ENCODE assay signal across 1 cellular context in the genomic region with DNA sequence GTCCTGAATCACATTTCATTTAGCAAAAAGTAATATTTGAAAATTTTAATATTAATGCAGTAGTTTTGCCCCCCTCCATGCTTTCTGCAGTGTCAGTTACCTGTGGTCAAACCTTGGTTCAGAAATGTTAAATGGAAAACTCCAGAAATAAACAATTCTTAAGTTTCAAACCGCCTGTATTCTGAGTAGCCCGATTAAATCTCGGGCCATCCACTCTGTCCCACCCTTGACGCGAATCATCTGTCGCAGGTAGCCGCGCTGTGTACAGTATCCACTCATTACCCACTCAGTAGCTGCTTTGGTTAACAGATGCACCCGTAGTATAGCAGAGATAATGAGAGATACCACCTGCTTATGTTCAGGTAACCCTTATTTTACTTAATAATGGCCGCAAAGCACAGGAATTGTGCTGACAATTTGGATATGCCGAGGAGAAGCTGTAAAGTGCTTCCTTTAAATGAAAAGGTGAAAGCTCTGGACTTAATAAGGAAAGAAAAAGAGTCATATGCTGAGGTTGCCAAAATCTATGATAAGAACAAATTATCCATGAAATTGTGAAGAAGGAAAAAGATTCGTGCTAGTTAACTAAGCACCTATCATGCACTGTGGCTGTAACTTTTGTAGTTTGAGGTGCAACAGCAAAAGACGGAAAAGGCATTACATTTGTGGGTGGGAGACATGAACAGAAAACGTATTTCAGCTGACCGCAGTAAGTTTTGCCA.
TF ChIP-seq lines count a peak whose summit lies in the region.

No MANE protein-coding gene starts in this region.

TF ChIP-seq in K562, 482 proteins besides CTCF, POLR2A, EP300 and RAD21 (continued from another document and continues in another):
- TF ChIP-seq, protein P1, sequence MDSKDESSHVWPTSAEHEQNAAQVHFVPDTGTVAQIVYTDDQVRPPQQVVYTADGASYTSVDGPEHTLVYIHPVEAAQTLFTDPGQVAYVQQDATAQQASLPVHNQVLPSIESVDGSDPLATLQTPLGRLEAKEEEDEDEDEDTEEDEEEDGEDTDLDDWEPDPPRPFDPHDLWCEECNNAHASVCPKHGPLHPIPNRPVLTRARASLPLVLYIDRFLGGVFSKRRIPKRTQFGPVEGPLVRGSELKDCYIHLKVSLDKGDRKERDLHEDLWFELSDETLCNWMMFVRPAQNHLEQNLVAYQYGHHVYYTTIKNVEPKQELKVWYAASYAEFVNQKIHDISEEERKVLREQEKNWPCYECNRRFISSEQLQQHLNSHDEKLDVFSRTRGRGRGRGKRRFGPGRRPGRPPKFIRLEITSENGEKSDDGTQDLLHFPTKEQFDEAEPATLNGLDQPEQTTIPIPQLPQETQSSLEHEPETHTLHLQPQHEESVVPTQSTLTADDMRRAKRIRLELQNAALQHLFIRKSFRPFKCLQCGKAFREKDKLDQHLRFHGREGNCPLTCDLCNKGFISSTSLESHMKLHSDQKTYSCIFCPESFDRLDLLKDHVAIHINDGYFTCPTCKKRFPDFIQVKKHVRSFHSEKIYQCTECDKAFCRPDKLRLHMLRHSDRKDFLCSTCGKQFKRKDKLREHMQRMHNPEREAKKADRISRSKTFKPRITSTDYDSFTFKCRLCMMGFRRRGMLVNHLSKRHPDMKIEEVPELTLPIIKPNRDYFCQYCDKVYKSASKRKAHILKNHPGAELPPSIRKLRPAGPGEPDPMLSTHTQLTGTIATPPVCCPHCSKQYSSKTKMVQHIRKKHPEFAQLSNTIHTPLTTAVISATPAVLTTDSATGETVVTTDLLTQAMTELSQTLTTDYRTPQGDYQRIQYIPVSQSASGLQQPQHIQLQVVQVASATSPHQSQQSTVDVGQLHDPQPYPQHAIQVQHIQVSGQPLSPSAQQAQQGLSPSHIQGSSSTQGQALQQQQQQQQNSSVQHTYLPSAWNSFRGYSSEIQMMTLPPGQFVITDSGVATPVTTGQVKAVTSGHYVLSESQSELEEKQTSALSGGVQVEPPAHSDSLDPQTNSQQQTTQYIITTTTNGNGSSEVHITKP (IDR thresholded peaks at IDR 0.05; ENCODE audit: partially characterized antibody): peak; percentile 8
- TF ChIP-seq, protein P2, sequence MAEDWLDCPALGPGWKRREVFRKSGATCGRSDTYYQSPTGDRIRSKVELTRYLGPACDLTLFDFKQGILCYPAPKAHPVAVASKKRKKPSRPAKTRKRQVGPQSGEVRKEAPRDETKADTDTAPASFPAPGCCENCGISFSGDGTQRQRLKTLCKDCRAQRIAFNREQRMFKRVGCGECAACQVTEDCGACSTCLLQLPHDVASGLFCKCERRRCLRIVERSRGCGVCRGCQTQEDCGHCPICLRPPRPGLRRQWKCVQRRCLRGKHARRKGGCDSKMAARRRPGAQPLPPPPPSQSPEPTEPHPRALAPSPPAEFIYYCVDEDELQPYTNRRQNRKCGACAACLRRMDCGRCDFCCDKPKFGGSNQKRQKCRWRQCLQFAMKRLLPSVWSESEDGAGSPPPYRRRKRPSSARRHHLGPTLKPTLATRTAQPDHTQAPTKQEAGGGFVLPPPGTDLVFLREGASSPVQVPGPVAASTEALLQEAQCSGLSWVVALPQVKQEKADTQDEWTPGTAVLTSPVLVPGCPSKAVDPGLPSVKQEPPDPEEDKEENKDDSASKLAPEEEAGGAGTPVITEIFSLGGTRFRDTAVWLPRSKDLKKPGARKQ (CRISPR knock-in tag; IDR thresholded peaks at IDR 0.05): no peak
- no peak for TF ChIP-seq HEY1 (CRISPR knock-in tag; IDR thresholded peaks at IDR 0.05; ENCODE audit: borderline replicate concordance)
- TF ChIP-seq, protein P3, sequence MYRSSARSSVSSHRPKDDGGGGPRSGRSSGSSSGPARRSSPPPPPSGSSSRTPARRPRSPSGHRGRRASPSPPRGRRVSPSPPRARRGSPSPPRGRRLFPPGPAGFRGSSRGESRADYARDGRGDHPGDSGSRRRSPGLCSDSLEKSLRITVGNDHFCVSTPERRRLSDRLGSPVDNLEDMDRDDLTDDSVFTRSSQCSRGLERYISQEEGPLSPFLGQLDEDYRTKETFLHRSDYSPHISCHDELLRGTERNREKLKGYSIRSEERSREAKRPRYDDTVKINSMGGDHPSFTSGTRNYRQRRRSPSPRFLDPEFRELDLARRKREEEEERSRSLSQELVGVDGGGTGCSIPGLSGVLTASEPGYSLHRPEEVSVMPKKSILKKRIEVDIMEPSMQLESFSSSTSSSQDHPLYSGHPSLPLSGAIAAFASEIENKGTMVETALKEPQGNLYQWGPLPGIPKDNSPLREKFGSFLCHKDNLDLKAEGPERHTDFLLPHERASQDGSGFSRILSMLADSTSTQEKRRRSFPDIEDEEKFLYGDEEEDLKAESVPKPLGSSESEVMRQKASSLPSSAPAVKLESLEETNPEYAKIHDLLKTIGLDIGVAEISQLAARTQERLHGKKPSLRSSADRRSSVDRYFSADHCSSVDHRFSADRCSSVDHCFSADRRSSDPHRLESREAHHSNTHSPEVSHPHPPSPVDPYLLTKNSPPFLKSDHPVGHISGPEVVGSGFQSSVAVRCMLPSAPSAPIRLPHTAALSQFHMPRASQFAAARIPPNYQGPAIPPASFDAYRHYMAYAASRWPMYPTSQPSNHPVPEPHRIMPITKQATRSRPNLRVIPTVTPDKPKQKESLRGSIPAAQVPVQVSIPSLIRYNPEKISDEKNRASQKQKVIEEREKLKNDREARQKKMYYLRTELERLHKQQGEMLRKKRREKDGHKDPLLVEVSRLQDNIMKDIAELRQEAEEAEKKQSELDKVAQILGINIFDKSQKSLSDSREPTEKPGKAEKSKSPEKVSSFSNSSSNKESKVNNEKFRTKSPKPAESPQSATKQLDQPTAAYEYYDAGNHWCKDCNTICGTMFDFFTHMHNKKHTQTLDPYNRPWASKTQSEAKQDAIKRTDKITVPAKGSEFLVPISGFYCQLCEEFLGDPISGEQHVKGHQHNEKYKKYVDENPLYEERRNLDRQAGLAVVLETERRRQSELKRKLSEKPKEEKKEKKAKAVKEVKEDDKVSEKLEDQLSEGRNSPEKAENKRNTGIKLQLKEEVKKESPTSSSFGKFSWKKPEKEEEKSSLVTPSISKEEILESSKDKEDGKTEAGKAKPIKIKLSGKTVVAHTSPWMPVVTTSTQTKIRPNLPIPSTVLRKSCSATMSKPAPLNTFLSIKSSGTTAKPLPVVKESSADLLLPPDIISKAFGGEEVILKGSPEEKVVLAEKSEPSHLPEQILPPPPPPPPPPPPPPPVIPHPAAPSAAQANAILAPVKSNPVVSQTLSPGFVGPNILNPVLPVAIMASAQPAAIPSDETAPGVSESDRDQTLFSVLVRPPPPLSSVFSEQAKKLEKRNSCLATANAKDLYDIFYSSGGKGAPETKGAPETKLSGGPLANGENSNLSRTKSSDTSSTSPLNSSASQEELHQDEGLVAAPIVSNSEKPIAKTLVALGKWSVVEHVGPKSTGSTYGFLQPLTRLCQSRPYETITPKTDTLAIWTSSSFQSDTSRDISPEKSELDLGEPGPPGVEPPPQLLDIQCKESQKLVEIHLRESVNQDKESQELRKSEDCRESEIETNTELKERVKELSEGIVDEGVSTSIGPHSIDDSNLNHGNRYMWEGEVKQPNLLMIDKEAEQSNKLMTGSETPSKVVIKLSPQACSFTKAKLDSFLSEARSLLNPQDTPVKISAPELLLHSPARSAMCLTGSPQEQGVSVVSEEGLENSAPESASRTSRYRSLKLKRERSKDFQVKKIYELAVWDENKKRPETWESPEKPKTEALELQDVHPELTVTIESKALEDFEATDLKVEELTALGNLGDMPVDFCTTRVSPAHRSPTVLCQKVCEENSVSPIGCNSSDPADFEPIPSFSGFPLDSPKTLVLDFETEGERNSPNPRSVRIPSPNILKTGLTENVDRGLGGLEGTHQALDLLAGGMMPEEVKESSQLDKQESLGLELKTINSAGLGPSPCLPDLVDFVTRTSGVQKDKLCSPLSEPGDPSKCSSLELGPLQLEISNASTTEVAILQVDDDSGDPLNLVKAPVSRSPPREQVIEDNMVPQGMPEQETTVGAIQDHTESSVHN (IDR thresholded peaks at IDR 0.05; ENCODE audit: borderline replicate concordance in 1 of 2, low read depth in 1 of 2): no peak
- TF ChIP-seq PTTG1 (tag; IDR thresholded peaks at IDR 0.05; ENCODE audit: low read depth): no peak
- TF ChIP-seq, protein P4, sequence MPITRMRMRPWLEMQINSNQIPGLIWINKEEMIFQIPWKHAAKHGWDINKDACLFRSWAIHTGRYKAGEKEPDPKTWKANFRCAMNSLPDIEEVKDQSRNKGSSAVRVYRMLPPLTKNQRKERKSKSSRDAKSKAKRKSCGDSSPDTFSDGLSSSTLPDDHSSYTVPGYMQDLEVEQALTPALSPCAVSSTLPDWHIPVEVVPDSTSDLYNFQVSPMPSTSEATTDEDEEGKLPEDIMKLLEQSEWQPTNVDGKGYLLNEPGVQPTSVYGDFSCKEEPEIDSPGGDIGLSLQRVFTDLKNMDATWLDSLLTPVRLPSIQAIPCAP (CRISPR knock-in tag; IDR thresholded peaks at IDR 0.05; ENCODE audit: borderline replicate concordance): no peak
- TF ChIP-seq DPF2 (IDR thresholded peaks at IDR 0.05): 0 out of 2 replicates have a peak, but pooled peaks have one; percentile 22
- no peak for TF ChIP-seq ELF2 (CRISPR knock-in tag; IDR thresholded peaks at IDR 0.05)
- TF ChIP-seq, protein P5, sequence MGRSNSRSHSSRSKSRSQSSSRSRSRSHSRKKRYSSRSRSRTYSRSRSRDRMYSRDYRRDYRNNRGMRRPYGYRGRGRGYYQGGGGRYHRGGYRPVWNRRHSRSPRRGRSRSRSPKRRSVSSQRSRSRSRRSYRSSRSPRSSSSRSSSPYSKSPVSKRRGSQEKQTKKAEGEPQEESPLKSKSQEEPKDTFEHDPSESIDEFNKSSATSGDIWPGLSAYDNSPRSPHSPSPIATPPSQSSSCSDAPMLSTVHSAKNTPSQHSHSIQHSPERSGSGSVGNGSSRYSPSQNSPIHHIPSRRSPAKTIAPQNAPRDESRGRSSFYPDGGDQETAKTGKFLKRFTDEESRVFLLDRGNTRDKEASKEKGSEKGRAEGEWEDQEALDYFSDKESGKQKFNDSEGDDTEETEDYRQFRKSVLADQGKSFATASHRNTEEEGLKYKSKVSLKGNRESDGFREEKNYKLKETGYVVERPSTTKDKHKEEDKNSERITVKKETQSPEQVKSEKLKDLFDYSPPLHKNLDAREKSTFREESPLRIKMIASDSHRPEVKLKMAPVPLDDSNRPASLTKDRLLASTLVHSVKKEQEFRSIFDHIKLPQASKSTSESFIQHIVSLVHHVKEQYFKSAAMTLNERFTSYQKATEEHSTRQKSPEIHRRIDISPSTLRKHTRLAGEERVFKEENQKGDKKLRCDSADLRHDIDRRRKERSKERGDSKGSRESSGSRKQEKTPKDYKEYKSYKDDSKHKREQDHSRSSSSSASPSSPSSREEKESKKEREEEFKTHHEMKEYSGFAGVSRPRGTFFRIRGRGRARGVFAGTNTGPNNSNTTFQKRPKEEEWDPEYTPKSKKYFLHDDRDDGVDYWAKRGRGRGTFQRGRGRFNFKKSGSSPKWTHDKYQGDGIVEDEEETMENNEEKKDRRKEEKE (IDR thresholded peaks at IDR 0.05; ENCODE audit: borderline replicate concordance in 1 of 2, control insufficient read depth in 1 of 2, low read depth in 2 of 2, low read length in 1 of 2): no peak
- no peak for TF ChIP-seq CCAR2 (IDR thresholded peaks at IDR 0.05; ENCODE audit: low read depth, low read length)
- no peak for TF ChIP-seq PHF21A (IDR thresholded peaks at IDR 0.05; ENCODE audit: borderline replicate concordance, low read depth)
- TF ChIP-seq, protein P6, sequence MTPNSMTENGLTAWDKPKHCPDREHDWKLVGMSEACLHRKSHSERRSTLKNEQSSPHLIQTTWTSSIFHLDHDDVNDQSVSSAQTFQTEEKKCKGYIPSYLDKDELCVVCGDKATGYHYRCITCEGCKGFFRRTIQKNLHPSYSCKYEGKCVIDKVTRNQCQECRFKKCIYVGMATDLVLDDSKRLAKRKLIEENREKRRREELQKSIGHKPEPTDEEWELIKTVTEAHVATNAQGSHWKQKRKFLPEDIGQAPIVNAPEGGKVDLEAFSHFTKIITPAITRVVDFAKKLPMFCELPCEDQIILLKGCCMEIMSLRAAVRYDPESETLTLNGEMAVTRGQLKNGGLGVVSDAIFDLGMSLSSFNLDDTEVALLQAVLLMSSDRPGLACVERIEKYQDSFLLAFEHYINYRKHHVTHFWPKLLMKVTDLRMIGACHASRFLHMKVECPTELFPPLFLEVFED (CRISPR knock-in tag; conservative IDR thresholded peaks at IDR 0.05): no peak
- peak; percentile 59 for TF ChIP-seq C11orf30 (IDR thresholded peaks at IDR 0.05; ENCODE audit: low read depth)
- 0 out of 4 replicates have a peak, but pooled peaks of 1 of the 2 experiments have one; percentile 7 for TF ChIP-seq KDM1A (IDR thresholded peaks at IDR 0.05)
- TF ChIP-seq IFI16 (CRISPR knock-in tag; IDR thresholded peaks at IDR 0.05): no peak
- no peak for TF ChIP-seq KAT7 (CRISPR knock-in tag; IDR thresholded peaks at IDR 0.05; ENCODE audit: borderline replicate concordance)
- TF ChIP-seq, protein P7, sequence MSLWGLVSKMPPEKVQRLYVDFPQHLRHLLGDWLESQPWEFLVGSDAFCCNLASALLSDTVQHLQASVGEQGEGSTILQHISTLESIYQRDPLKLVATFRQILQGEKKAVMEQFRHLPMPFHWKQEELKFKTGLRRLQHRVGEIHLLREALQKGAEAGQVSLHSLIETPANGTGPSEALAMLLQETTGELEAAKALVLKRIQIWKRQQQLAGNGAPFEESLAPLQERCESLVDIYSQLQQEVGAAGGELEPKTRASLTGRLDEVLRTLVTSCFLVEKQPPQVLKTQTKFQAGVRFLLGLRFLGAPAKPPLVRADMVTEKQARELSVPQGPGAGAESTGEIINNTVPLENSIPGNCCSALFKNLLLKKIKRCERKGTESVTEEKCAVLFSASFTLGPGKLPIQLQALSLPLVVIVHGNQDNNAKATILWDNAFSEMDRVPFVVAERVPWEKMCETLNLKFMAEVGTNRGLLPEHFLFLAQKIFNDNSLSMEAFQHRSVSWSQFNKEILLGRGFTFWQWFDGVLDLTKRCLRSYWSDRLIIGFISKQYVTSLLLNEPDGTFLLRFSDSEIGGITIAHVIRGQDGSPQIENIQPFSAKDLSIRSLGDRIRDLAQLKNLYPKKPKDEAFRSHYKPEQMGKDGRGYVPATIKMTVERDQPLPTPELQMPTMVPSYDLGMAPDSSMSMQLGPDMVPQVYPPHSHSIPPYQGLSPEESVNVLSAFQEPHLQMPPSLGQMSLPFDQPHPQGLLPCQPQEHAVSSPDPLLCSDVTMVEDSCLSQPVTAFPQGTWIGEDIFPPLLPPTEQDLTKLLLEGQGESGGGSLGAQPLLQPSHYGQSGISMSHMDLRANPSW (CRISPR knock-in tag; IDR thresholded peaks at IDR 0.05): no peak
- TF ChIP-seq SMARCE1 (IDR thresholded peaks at IDR 0.05): no peak
- no peak for TF ChIP-seq TCF7 (IDR thresholded peaks at IDR 0.05; ENCODE audit: borderline replicate concordance)
- no peak for TF ChIP-seq MCM7 (IDR thresholded peaks at IDR 0.05)
